In genomic region chr10:13528138-13528874, GRCh38 we compare ENCODE assay signal across 8 cellular contexts. TPM values are rescaled to one million over a fixed set of nuclear protein-coding genes. Genes with fewer than 3 reads are reported as not detected.
DNase-seq lines count a peak whose midpoint lies in the region; ATAC-seq and TF ChIP-seq lines count a peak whose summit lies in the region.

No MANE protein-coding gene starts in this region.

- H3K36me3 ChIP-seq in hepatocyte (replicated peaks; ENCODE audit: insufficient read depth, low read depth) = no peaks in the 10 kb centered on the region

- H3K9me2 ChIP-seq in hepatocyte (replicated peaks; ENCODE audit: insufficient read depth) = no peaks in the 10 kb centered on the region

- H3K4me3 Mint-ChIP-seq in activated CD8-positive, alpha-beta memory T cell treated with anti-CD3 and anti-CD28 coated beads, Interleukin-2, amount 10 ng/mL, durations not matched to agents 7 days and 5 days = peak overlapping the region; percentile 24
- peak overlapping the region; percentile 49 for H3K4me3 Mint-ChIP-seq in activated T-helper 2 cell treated with anti-CD3 and anti-CD28 coated beads, Interferon-gamma antibody, Interleukin-2, Interleukin-4, amounts not matched to agents 10 μg/mL and 5 μg/mL and 100 μg/mL, durations not matched to agents 14 hours and 24 hours and 36 hours (ENCODE audit: low read depth)

- peak; percentile 23 for ATAC-seq in activated CD8-positive, alpha-beta memory T cell treated with anti-CD3 and anti-CD28 coated beads, Interleukin-2, amount 10 ng/mL, durations not matched to agents 7 days and 5 days

- DNase-seq in activated CD8-positive, alpha-beta memory T cell treated with anti-CD3 and anti-CD28 coated beads, Interleukin-2, amount 10 ng/mL, durations not matched to agents 7 days and 5 days = no peak
- DNase-seq in activated CD8-positive, alpha-beta memory T cell treated with anti-CD3 and anti-CD28 coated beads, Interleukin-2, amount 50 U/mL, for 48 hours = no peak
- no peak for DNase-seq in activated T-helper 2 cell treated with anti-CD3 and anti-CD28 coated beads, Interferon-gamma antibody, Interleukin-2, Interleukin-4, amounts not matched to agents 10 μg/mL and 5 μg/mL and 100 μg/mL, durations not matched to agents 14 hours and 24 hours and 36 hours (ENCODE audit: low spot score)
- DNase-seq in hepatocyte (ENCODE audit: low spot score) (peak; percentile 74), skeletal muscle cell (ENCODE audit: low read depth) (no peak), cerebellar cortex (ENCODE audit: low spot score) (no peak), SKM-1 treated with dmso at 0.1 percent for 144 hours (lab: John Stamatoyannopoulos, UW; ENCODE audit: unreplicated experiment) (no peak)
- no peak for DNase-seq in stimulated activated CD4-positive, alpha-beta T cell treated with anti-CD3 and anti-CD28 coated beads, Interleukin-12 subunit alpha, Interleukin-12 subunit beta, amount 100 ng/mL, for 4 hours

- H2AFZ ChIP-seq in hepatocyte = peak overlapping the region; percentile 44

- H3K9me3 ChIP-seq in hepatocyte (ENCODE audit: low read depth) = no peaks in the 10 kb centered on the region

- peak overlapping the region; percentile 84 for H3K4me2 ChIP-seq in hepatocyte

- H3K27me3 Mint-ChIP-seq in activated CD8-positive, alpha-beta memory T cell treated with anti-CD3 and anti-CD28 coated beads, Interleukin-2, amount 10 ng/mL, durations not matched to agents 7 days and 5 days = peaks cover 67% of the 10 kb centered on the region
- H3K27me3 Mint-ChIP-seq in activated T-helper 2 cell treated with anti-CD3 and anti-CD28 coated beads, Interferon-gamma antibody, Interleukin-2, Interleukin-4, amounts not matched to agents 10 μg/mL and 5 μg/mL and 100 μg/mL, durations not matched to agents 14 hours and 24 hours and 36 hours (ENCODE audit: low read depth) = peaks cover 63% of the 10 kb centered on the region

- H3K4me3 ChIP-seq in hepatocyte (peak overlapping the region; percentile 11), skeletal muscle cell (ENCODE audit: low read depth, low read length) (peak overlapping the region; percentile 43)

- peak overlapping the region; percentile 23 for H3K27ac ChIP-seq in hepatocyte

- peaks cover 4% of the 10 kb centered on the region for H3K79me2 ChIP-seq in hepatocyte

- H3K27me3 ChIP-seq in hepatocyte = peaks cover 3% of the 10 kb centered on the region

- CTCF ChIA-PET in activated CD8-positive, alpha-beta memory T cell treated with anti-CD3 and anti-CD28 coated beads, Interleukin-2, amount 10 ng/mL, durations not matched to agents 7 days and 5 days (lab: Charles Lee) = no interaction called here

- 1% methylated on average over 18 of the region's 103 CpGs for WGBS in hepatocyte (ENCODE audit: low lambda C conversion rate, missing lambda C conversion rate)

- TF ChIP-seq CTCF in hepatocyte (IDR thresholded peaks at IDR 0.05; ENCODE audit: poor library complexity) = no peak

- no peaks in the 10 kb centered on the region for H4K20me1 ChIP-seq in hepatocyte (ENCODE audit: insufficient read depth, poor library complexity, severe bottlenecking)

- intact Hi-C loops in activated T-helper 2 cell treated with anti-CD3 and anti-CD28 coated beads, Interferon-gamma antibody, Interleukin-2, Interleukin-4, amounts not matched to agents 10 μg/mL and 5 μg/mL and 100 μg/mL, durations not matched to agents 14 hours and 24 hours and 36 hours (cut with micrococcal nuclease) = no loop called here

- no peaks in the 10 kb centered on the region for H3K9me3 Mint-ChIP-seq in activated CD8-positive, alpha-beta memory T cell treated with anti-CD3 and anti-CD28 coated beads, Interleukin-2, amount 10 ng/mL, durations not matched to agents 7 days and 5 days (ENCODE audit: low read depth)
- no peaks in the 10 kb centered on the region for H3K9me3 Mint-ChIP-seq in activated T-helper 2 cell treated with anti-CD3 and anti-CD28 coated beads, Interferon-gamma antibody, Interleukin-2, Interleukin-4, amounts not matched to agents 10 μg/mL and 5 μg/mL and 100 μg/mL, durations not matched to agents 14 hours and 24 hours and 36 hours

- H3K4me1 ChIP-seq in hepatocyte (ENCODE audit: insufficient read depth) = peaks cover 4% of the 10 kb centered on the region

- H3K27ac Mint-ChIP-seq in activated CD8-positive, alpha-beta memory T cell treated with anti-CD3 and anti-CD28 coated beads, Interleukin-2, amount 10 ng/mL, durations not matched to agents 7 days and 5 days = no peak overlapping the region
- no peak overlapping the region for H3K27ac Mint-ChIP-seq in activated T-helper 2 cell treated with anti-CD3 and anti-CD28 coated beads, Interferon-gamma antibody, Interleukin-2, Interleukin-4, amounts not matched to agents 10 μg/mL and 5 μg/mL and 100 μg/mL, durations not matched to agents 14 hours and 24 hours and 36 hours

- H3K36me3 Mint-ChIP-seq in activated CD8-positive, alpha-beta memory T cell treated with anti-CD3 and anti-CD28 coated beads, Interleukin-2, amount 10 ng/mL, durations not matched to agents 7 days and 5 days = no peaks in the 10 kb centered on the region
- H3K36me3 Mint-ChIP-seq in activated T-helper 2 cell treated with anti-CD3 and anti-CD28 coated beads, Interferon-gamma antibody, Interleukin-2, Interleukin-4, amounts not matched to agents 10 μg/mL and 5 μg/mL and 100 μg/mL, durations not matched to agents 14 hours and 24 hours and 36 hours (ENCODE audit: low read depth) = no peaks in the 10 kb centered on the region

- peaks cover 3% of the 10 kb centered on the region for H3K4me1 Mint-ChIP-seq in activated CD8-positive, alpha-beta memory T cell treated with anti-CD3 and anti-CD28 coated beads, Interleukin-2, amount 10 ng/mL, durations not matched to agents 7 days and 5 days
- H3K4me1 Mint-ChIP-seq in activated T-helper 2 cell treated with anti-CD3 and anti-CD28 coated beads, Interferon-gamma antibody, Interleukin-2, Interleukin-4, amounts not matched to agents 10 μg/mL and 5 μg/mL and 100 μg/mL, durations not matched to agents 14 hours and 24 hours and 36 hours (ENCODE audit: low read depth) = no peaks in the 10 kb centered on the region

RNA-seq across cellular contexts. Expression of gene BEND7, which starts 0.5 kb away (rescaled TPM):
- total RNA-seq in activated CD8-positive, alpha-beta memory T cell treated with anti-CD3 and anti-CD28 coated beads, Interleukin-2, amount 10 ng/mL, durations not matched to agents 7 days and 5 days = not detected
- total RNA-seq in activated T-helper 2 cell treated with anti-CD3 and anti-CD28 coated beads, Interferon-gamma antibody, Interleukin-2, Interleukin-4, amounts not matched to agents 10 μg/mL and 5 μg/mL and 100 μg/mL, durations not matched to agents 14 hours and 24 hours and 36 hours = not detected in 2 replicates
- total RNA-seq in hepatocyte = 8.2 and 8.9 TPM in 2 replicates
- 7.6 and 8.4 TPM in 2 replicates for polyA plus RNA-seq in hepatocyte

RNA-seq across cellular contexts. Expression of gene PRPF18, which starts 58.5 kb away (rescaled TPM):
- total RNA-seq in activated CD8-positive, alpha-beta memory T cell treated with anti-CD3 and anti-CD28 coated beads, Interleukin-2, amount 10 ng/mL, durations not matched to agents 7 days and 5 days = 10 to 100 TPM; 21.2 to 22.8 TPM
- 20.6 and 22.9 TPM in 2 replicates for total RNA-seq in activated T-helper 2 cell treated with anti-CD3 and anti-CD28 coated beads, Interferon-gamma antibody, Interleukin-2, Interleukin-4, amounts not matched to agents 10 μg/mL and 5 μg/mL and 100 μg/mL, durations not matched to agents 14 hours and 24 hours and 36 hours
- 24.7 and 26.3 TPM in 2 replicates for total RNA-seq in hepatocyte
- polyA plus RNA-seq in hepatocyte = 19.3 and 23.2 TPM in 2 replicates
